9 cellular contexts compared by ENCODE assay signal in genomic region chrX:19602866-19603620, GRCh38.
DNase-seq lines count a peak whose midpoint lies in the region; TF ChIP-seq lines count a peak whose summit lies in the region.
"Had no signal": no experiment of that assay in that cellular context is flagged by ENCODE, and none has a peak within 500 bp of the region (broad histone marks: within the 10 kb centered on the region; RNA-seq: fewer than 3 reads in every experiment).

No MANE protein-coding gene starts in this region.

- no peak overlapping the region for H3K4me3 ChIP-seq in CD4-positive, alpha-beta memory T cell (ENCODE audit: low read length in 2 of 2)
- H3K4me3 ChIP-seq in mammary epithelial cell (replicated peaks in 1 of 3; ENCODE audit: insufficient read depth in 1 of 3, low read depth in 2 of 3, low read length in 3 of 3) (no peak overlapping the region), mesendoderm (ENCODE audit: low read length) (no peak overlapping the region)
- H3K4me3 ChIP-seq: lower lobe of right lung had no signal

- H2BK120ac ChIP-seq in mesendoderm (ENCODE audit: low read depth, low read length), result no peak overlapping the region

- dilution Hi-C loops in mammary epithelial cell (cut with HindIII; ENCODE audit: low sequenced_read_pairs), result no loop called here

- H2BK15ac ChIP-seq in mesendoderm (replicated peaks; ENCODE audit: low read depth), result no peak overlapping the region

- H3K4me1 Mint-ChIP-seq in CD4-positive, alpha-beta memory T cell, result peaks cover 12 to 51% (median 22%) of the 10 kb centered on the region in 4 donors

- H2AK5ac ChIP-seq in mesendoderm (ENCODE audit: low read length), result no peak overlapping the region

- no peak overlapping the region for H4K5ac ChIP-seq in mesendoderm (ENCODE audit: low read length)

- no peaks in the 10 kb centered on the region for H3K27me3 Mint-ChIP-seq in CD4-positive, alpha-beta memory T cell

- H3K23ac ChIP-seq in mesendoderm (ENCODE audit: low read length), result no peak overlapping the region

- WGBS in mammary epithelial cell (ENCODE audit: low coverage, missing lambda C conversion rate), result 53% methylated on average over 13 of the region's 13 CpGs
- no CpG with 5 or more reads among the region's 13 CpGs for WGBS in mesendoderm (ENCODE audit: extremely low coverage, insufficient coverage, low lambda C conversion rate)

- H3K18ac ChIP-seq in mesendoderm (ENCODE audit: low read length), result no peak overlapping the region

- no peak overlapping the region for H3K9ac ChIP-seq in mammary epithelial cell (ENCODE audit: insufficient read depth, low read length)
- H3K9ac ChIP-seq in mesendoderm (ENCODE audit: low read length), result no peak overlapping the region

- H2BK5ac ChIP-seq in mesendoderm (ENCODE audit: low read length), result no peak overlapping the region

- BruUV-seq in mammary epithelial cell (replicated peaks; lab: Mats Ljungman, UMichigan), result no TSS peak

- H3K4me2 ChIP-seq in mammary epithelial cell (ENCODE audit: insufficient read depth, low read depth, low read length) (no peak overlapping the region), mesendoderm (ENCODE audit: low read length) (no peak overlapping the region)

- no peaks in the 10 kb centered on the region for H3K27me3 ChIP-seq in CD4-positive, alpha-beta memory T cell (ENCODE audit: insufficient read depth, low read length)
- H3K27me3 ChIP-seq in mammary epithelial cell (ENCODE audit: insufficient read depth, low read length) (no peaks in the 10 kb centered on the region), mesendoderm (ENCODE audit: insufficient read depth, low read length, poor library complexity) (no peaks in the 10 kb centered on the region)

- intact Hi-C loops in CD4-positive, alpha-beta memory T cell (cut with micrococcal nuclease), result no loop called here
- intact Hi-C loops in mammary epithelial cell (cut with micrococcal nuclease), result no loop called here

- no peaks in the 10 kb centered on the region for H3K9me3 Mint-ChIP-seq in CD4-positive, alpha-beta memory T cell

- H3K56ac ChIP-seq in mesendoderm (ENCODE audit: low read length), result no peak overlapping the region

- H2AFZ ChIP-seq in mammary epithelial cell (ENCODE audit: low read depth, low read length), result no peak overlapping the region

- peaks cover 11% of the 10 kb centered on the region for H3K36me3 ChIP-seq in CD4-positive, alpha-beta memory T cell (ENCODE audit: insufficient read depth, low read length)
- H3K36me3 ChIP-seq in mammary epithelial cell (ENCODE audit: insufficient read depth, low read length), result no peaks in the 10 kb centered on the region
- H3K36me3 ChIP-seq in mesendoderm (ENCODE audit: control insufficient read depth, insufficient read depth, low read length), result no peaks in the 10 kb centered on the region
- H3K36me3 ChIP-seq: lower lobe of right lung had no signal

- no peak overlapping the region for H3K27ac ChIP-seq in CD4-positive, alpha-beta memory T cell (ENCODE audit: low read depth, low read length)
- H3K27ac ChIP-seq in mammary epithelial cell (ENCODE audit: insufficient read depth, low read depth, low read length) (no peak overlapping the region), mesendoderm (ENCODE audit: low read depth, low read length) (no peak overlapping the region)
- H3K27ac ChIP-seq: lower lobe of right lung had no signal

- peak overlapping the region in 6 of 7 donors; percentile 30 to 81 (median 61) for H3K27ac Mint-ChIP-seq in CD4-positive, alpha-beta memory T cell

- no peaks in the 10 kb centered on the region for H3K4me1 ChIP-seq in CD4-positive, alpha-beta memory T cell (ENCODE audit: insufficient read depth, low read length)
- H3K4me1 ChIP-seq in mammary epithelial cell (ENCODE audit: insufficient read depth, low read length) (peaks cover 6% of the 10 kb centered on the region), mesendoderm (ENCODE audit: control insufficient read depth, low read depth, low read length) (no peaks in the 10 kb centered on the region)
- H3K4me1 ChIP-seq: lower lobe of right lung had no signal

- H4K8ac ChIP-seq in mesendoderm (ENCODE audit: low read depth, low read length), result no peak overlapping the region

- peaks cover 13 to 69% of the 10 kb centered on the region in 2 donors for H3K36me3 Mint-ChIP-seq in CD4-positive, alpha-beta memory T cell

- CTCF ChIA-PET in CD4-positive, alpha-beta memory T cell (lab: Charles Lee; ENCODE audit: partially characterized antibody), result no interaction called here
- CTCF ChIA-PET in mammary epithelial cell (lab: Charles Lee; ENCODE audit: low non-redundant PET), result interaction anchor here (0.6 kb wide), 1 partner anchor 10 kb away, joined by 5 read pairs; no protein-coding TSS in a partner anchor

- in situ Hi-C loops in mammary epithelial cell (cut with MboI; ENCODE audit: low sequenced_read_pairs in 2 of 2), result no loop called here

- POLR2A ChIA-PET in CD4-positive, alpha-beta memory T cell (lab: Charles Lee; ENCODE audit: partially characterized antibody), result no interaction called here

- H3K79me1 ChIP-seq in mesendoderm (ENCODE audit: low read length), result no peaks in the 10 kb centered on the region

- H3K4me3 Mint-ChIP-seq in CD4-positive, alpha-beta memory T cell, result no peak overlapping the region

- H3K79me2 ChIP-seq in mammary epithelial cell (ENCODE audit: insufficient read depth, low read length) (peaks cover 76% of the 10 kb centered on the region), mesendoderm (ENCODE audit: control insufficient read depth, insufficient read depth, low read length) (no peaks in the 10 kb centered on the region)

- H4K20me1 ChIP-seq in mammary epithelial cell (ENCODE audit: insufficient read depth, low read length), result peaks cover 2% of the 10 kb centered on the region

- no peak for DNase-seq in CD4-positive, alpha-beta memory T cell
- peak; percentile 58 for DNase-seq in HK-2 (ENCODE audit: unreplicated experiment)
- DNase-seq in mammary epithelial cell, result peak; percentile 83
- peak; percentile 85 for DNase-seq in mesendoderm
- no peak for DNase-seq in NCI-H1436 (lab: John Stamatoyannopoulos, UW)
- DNase-seq in NCI-H82 (lab: John Stamatoyannopoulos, UW), result no peak
- DNase-seq in NCI-H1048 (lab: John Stamatoyannopoulos, UW), result no peak
- DNase-seq: lower lobe of right lung, small intestine had no signal

- TF ChIP-seq CTCF in mammary epithelial cell (conservative IDR thresholded peaks at IDR 0.05 in 1 of 2, IDR thresholded peaks at IDR 0.05 in 1 of 2; ENCODE audit: extremely low read depth in 1 of 2, insufficient read depth in 1 of 2, low read depth in 1 of 2, low read length in 2 of 2), result no peak

- no peak overlapping the region for H3K4ac ChIP-seq in mesendoderm (ENCODE audit: low read depth, low read length)

- no peaks in the 10 kb centered on the region for H3K9me3 ChIP-seq in CD4-positive, alpha-beta memory T cell (ENCODE audit: control insufficient read depth in 1 of 2, low read length in 2 of 2)
- no peaks in the 10 kb centered on the region for H3K9me3 ChIP-seq in mammary epithelial cell (replicated peaks; ENCODE audit: insufficient read depth, low read length)
- H3K9me3 ChIP-seq: lower lobe of right lung had no signal

Comparison
In these comparisons a context has a peak if more than half of its experiments do, and no peak if none do; other contexts are left out.
1. DNase-seq: peak in HK-2 (single experiment), mammary epithelial cell (single experiment) and mesendoderm (single experiment); none in CD4-positive, alpha-beta memory T cell (0 of 5), NCI-H1436 (single experiment), NCI-H82 (single experiment) and NCI-H1048 (single experiment).